ENCODE assay signal across 19 cellular contexts in genomic region chr12:29255061-29255460, GRCh38.
A peak's percentile ranks its signal among the peaks of the same experiment; 100 is the strongest.
DNase-seq lines count a peak whose midpoint lies in the region; ATAC-seq and TF ChIP-seq lines count a peak whose summit lies in the region.
"Had no signal": no experiment of that assay in that cellular context is flagged by ENCODE, and none has a peak within 500 bp of the region (broad histone marks: within the 10 kb centered on the region; RNA-seq: fewer than 3 reads in every experiment).

No MANE protein-coding gene starts in this region.

- no peak overlapping the region for H3K4me3 ChIP-seq in mucosa of descending colon
- no peak overlapping the region for H3K4me3 ChIP-seq in MG63
- H3K4me3 ChIP-seq: breast epithelium, dorsolateral prefrontal cortex had no signal

- in situ Hi-C loops in KBM-7 (cut with MboI; ENCODE audit: low pct_unique_long_range_greater_than_20kb, low sequenced_read_pairs): no loop called here

- intact Hi-C loops in mucosa of descending colon (cut with DNase I, micrococcal nuclease): no loop called here

- peak; percentile 36 for ATAC-seq in mucosa of descending colon
- ATAC-seq in GM21423 (IDR thresholded peaks at IDR 0.05; ENCODE audit: unreplicated experiment): no peak
- ATAC-seq in stimulated activated naive CD8-positive, alpha-beta T cell treated with anti-CD3 and anti-CD28 coated beads, Interleukin-15, amount 100 ng/mL, for 72 hours: no peak
- ATAC-seq: HCT116 had no signal

- peak overlapping the region; percentile 38 for H3K27ac ChIP-seq in adipose tissue (ENCODE audit: low read depth, low read length)
- H3K27ac ChIP-seq: breast epithelium, dorsolateral prefrontal cortex, KMS-11 had no signal

- H3K27me3 Mint-ChIP-seq in stimulated activated naive CD8-positive, alpha-beta T cell treated with anti-CD3 and anti-CD28 coated beads, Interleukin-15, amount 100 ng/mL, for 72 hours: no peaks in the 10 kb centered on the region
- H3K27me3 Mint-ChIP-seq: activated naive CD8-positive, alpha-beta T cell treated with anti-CD3 and anti-CD28 coated beads, Interleukin-2, amount 10 ng/mL, durations not matched to agents 7 days and 5 days; naive B cell had no signal

- DNase-seq in KBM-7: peak; percentile 90
- peak; percentile 81 to 97 for DNase-seq in NOMO-1 (lab: John Stamatoyannopoulos, UW; ENCODE audit: unreplicated experiment in 2 of 2)
- no peak for DNase-seq in mucosa of descending colon
- no peak for DNase-seq in stimulated activated CD8-positive, alpha-beta memory T cell treated with anti-CD3 and anti-CD28 coated beads, Interleukin-4, amount 100 ng/mL, for 48 hours
- DNase-seq in stimulated activated naive CD8-positive, alpha-beta T cell treated with anti-CD3 and anti-CD28 coated beads, Interleukin-15, amount 100 ng/mL, for 72 hours: no peak
- no peak for DNase-seq in MG63
- DNase-seq: activated naive CD8-positive, alpha-beta T cell treated with anti-CD3 and anti-CD28 coated beads, Interleukin-2, amount 10 ng/mL, durations not matched to agents 7 days and 5 days; Calu3; dorsolateral prefrontal cortex; mammary epithelial cell; naive B cell; NCI-H1436 treated with DMSO at 0.1 percent for 48 hours; NCI-H2171 had no signal

- H3K36me3 ChIP-seq in mucosa of descending colon (ENCODE audit: low read depth) (no peaks in the 10 kb centered on the region), MG63 (peaks cover 12% of the 10 kb centered on the region)
- H3K36me3 ChIP-seq: breast epithelium had no signal

- no peaks in the 10 kb centered on the region for H3K4me1 Mint-ChIP-seq in stimulated activated naive CD8-positive, alpha-beta T cell treated with anti-CD3 and anti-CD28 coated beads, Interleukin-15, amount 100 ng/mL, for 72 hours
- H3K4me1 Mint-ChIP-seq: naive B cell had no signal

- H3K27ac Mint-ChIP-seq in stimulated activated naive CD8-positive, alpha-beta T cell treated with anti-CD3 and anti-CD28 coated beads, Interleukin-15, amount 100 ng/mL, for 72 hours: no peak overlapping the region
- H3K27ac Mint-ChIP-seq: activated naive CD8-positive, alpha-beta T cell treated with anti-CD3 and anti-CD28 coated beads, Interleukin-2, amount 10 ng/mL, durations not matched to agents 7 days and 5 days; naive B cell; T-helper 1 cell treated with Interleukin-12 subunit alpha and Interleukin-12 subunit beta and Interleukin-4 antibody, amounts not matched to agents 30 μg/mL and 1 μg/mL, for 36 hours had no signal

- H3K4me1 ChIP-seq in mucosa of descending colon (ENCODE audit: low read depth): no peaks in the 10 kb centered on the region
- H3K4me1 ChIP-seq: breast epithelium had no signal

- H3K9me3 ChIP-seq in mucosa of descending colon (no peaks in the 10 kb centered on the region), MG63 (peaks cover 2% of the 10 kb centered on the region)
- H3K9me3 ChIP-seq: breast epithelium had no signal

- no peak for TF ChIP-seq CTCF in mucosa of descending colon (IDR thresholded peaks at IDR 0.05)

- H3K27me3 ChIP-seq in MG63: no peaks in the 10 kb centered on the region
- H3K27me3 ChIP-seq: breast epithelium, dorsolateral prefrontal cortex had no signal

- no peak overlapping the region for H3K4me3 Mint-ChIP-seq in stimulated activated naive CD8-positive, alpha-beta T cell treated with anti-CD3 and anti-CD28 coated beads, Interleukin-15, amount 100 ng/mL, for 72 hours
- H3K4me3 Mint-ChIP-seq: activated naive CD8-positive, alpha-beta T cell treated with anti-CD3 and anti-CD28 coated beads, Interleukin-2, amount 10 ng/mL, durations not matched to agents 7 days and 5 days; naive B cell; T-helper 1 cell treated with Interleukin-12 subunit alpha and Interleukin-12 subunit beta and Interleukin-4 antibody, amounts not matched to agents 30 μg/mL and 1 μg/mL, for 36 hours had no signal

- no peaks in the 10 kb centered on the region for H3K9me3 Mint-ChIP-seq in stimulated activated naive CD8-positive, alpha-beta T cell treated with anti-CD3 and anti-CD28 coated beads, Interleukin-15, amount 100 ng/mL, for 72 hours
- H3K9me3 Mint-ChIP-seq: activated naive CD8-positive, alpha-beta T cell treated with anti-CD3 and anti-CD28 coated beads, Interleukin-2, amount 10 ng/mL, durations not matched to agents 7 days and 5 days had no signal

Comparison
In these comparisons a context has a peak if more than half of its experiments do, and no peak if none do; other contexts are left out.
1. DNase-seq: peak in KBM-7 (single experiment) and NOMO-1 (2 of 2); none in mucosa of descending colon (0 of 3), stimulated activated CD8-positive, alpha-beta memory T cell treated with anti-CD3 and anti-CD28 coated beads, Interleukin-4, amount 100 ng/mL, for 48 hours (single experiment), stimulated activated naive CD8-positive, alpha-beta T cell treated with anti-CD3 and anti-CD28 coated beads, Interleukin-15, amount 100 ng/mL, for 72 hours (0 of 2) and MG63 (single experiment).